ENCODE assay signal across 10 cellular contexts in the genomic region with DNA sequence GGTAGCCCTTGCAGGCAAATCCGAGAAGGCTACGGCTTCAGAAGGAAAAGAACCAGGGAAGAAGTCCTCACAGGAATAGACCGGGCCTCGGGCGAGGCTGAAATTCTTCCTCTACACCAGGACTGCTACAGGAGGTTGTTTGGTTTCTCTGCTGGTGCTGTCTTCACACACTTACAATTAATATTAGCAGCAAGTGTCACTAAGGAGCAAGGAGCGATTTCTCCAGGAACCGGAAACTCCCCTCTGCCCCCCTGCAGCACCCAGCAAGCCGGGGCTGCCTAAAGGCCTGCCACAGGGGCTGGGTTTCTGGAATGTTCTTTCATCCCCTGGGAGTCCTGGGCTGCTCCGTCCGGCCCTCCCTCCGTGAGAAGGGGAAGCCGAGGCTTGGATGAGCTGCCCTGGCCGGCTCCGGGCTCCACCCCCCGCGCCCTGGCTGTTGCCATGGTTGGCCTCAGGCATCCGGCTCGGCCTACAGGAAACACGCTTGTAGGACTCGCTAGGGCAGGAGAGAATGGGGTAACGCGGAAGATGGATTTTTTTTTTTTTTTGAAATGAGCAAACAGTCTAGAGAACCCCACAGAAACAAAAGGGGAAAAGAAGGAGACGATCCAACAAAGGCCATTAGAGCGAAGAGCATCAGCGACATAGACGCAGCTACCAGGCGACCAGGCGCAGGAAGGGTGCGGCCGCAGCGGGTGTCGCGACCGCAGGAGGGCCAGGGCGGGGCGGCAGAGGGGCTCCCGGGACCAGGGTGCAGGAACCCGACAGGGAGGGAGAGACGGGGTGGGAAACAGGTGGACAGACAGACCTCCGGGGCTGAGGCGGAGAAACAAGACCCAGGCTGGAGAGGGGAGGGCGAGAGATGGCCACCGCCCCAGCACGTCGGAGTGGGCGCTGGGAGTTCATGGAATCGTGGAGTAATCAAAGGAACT. TPM values are rescaled to one million over a fixed set of nuclear protein-coding genes. Genes with fewer than 3 reads are reported as not detected.
DNase-seq lines count a peak whose midpoint lies in the region; ATAC-seq and TF ChIP-seq lines count a peak whose summit lies in the region.
"Had no signal": no experiment of that assay in that cellular context is flagged by ENCODE, and none has a peak within 500 bp of the region (broad histone marks: within the 10 kb centered on the region; RNA-seq: fewer than 3 reads in every experiment).

No MANE protein-coding gene starts in this region.

- DNase-seq in DMS153 (lab: John Stamatoyannopoulos, UW) (peak; percentile 68), adrenal gland (peak in 6 of 7 donors; percentile 21 to 64 (median 36)), left kidney (ENCODE audit: low read depth, low spot score) (peak; percentile 88), NCI-H128 (lab: John Stamatoyannopoulos, UW; ENCODE audit: unreplicated experiment) (no peak), NOMO-1 treated with DMSO at 0.1 percent for 48 hours (lab: John Stamatoyannopoulos, UW; ENCODE audit: unreplicated experiment) (no peak)
- peak in 1 of 2 donors; percentile 61 for DNase-seq in stimulated activated effector memory CD8-positive, alpha-beta T cell treated with anti-CD3 and anti-CD28 coated beads, Interleukin-12 subunit alpha, Interleukin-12 subunit beta, amount 100 ng/mL, for 72 hours (ENCODE audit: low spot score in 2 of 2)

- H3K9me3 ChIP-seq in adrenal gland (replicated peaks in 1 of 3): no peaks in the 10 kb centered on the region

- H3K4me1 Mint-ChIP-seq in stimulated activated effector memory CD8-positive, alpha-beta T cell treated with anti-CD3 and anti-CD28 coated beads, Interleukin-12 subunit alpha, Interleukin-12 subunit beta, amount 100 ng/mL, for 72 hours: peaks cover 26% of the 10 kb centered on the region

- H3K27ac Mint-ChIP-seq in stimulated activated effector memory CD8-positive, alpha-beta T cell treated with anti-CD3 and anti-CD28 coated beads, Interleukin-12 subunit alpha, Interleukin-12 subunit beta, amount 100 ng/mL, for 72 hours: peak overlapping the region; percentile 91

- no peak for TF ChIP-seq CTCF in adrenal gland (IDR thresholded peaks at IDR 0.05)

- no peak for TF ChIP-seq POLR2A in adrenal gland (IDR thresholded peaks at IDR 0.05)

- H3K4me1 ChIP-seq in adrenal gland (replicated peaks in 1 of 2): no peaks in the 10 kb centered on the region

- WGBS in adrenal gland, 4 donors: 22 to 52% (median 29%) methylated on average over 41 to 47 of the region's 47 CpGs

- peaks cover 24% of the 10 kb centered on the region for H3K27me3 ChIP-seq in adrenal gland

- peak overlapping the region in 1 of 4 donors; percentile 26 for H3K4me3 ChIP-seq in adrenal gland

- peak overlapping the region; percentile 77 for H3K4me3 Mint-ChIP-seq in stimulated activated effector memory CD8-positive, alpha-beta T cell treated with anti-CD3 and anti-CD28 coated beads, Interleukin-12 subunit alpha, Interleukin-12 subunit beta, amount 100 ng/mL, for 72 hours

- H3K9me3 Mint-ChIP-seq in stimulated activated effector memory CD8-positive, alpha-beta T cell treated with anti-CD3 and anti-CD28 coated beads, Interleukin-12 subunit alpha, Interleukin-12 subunit beta, amount 100 ng/mL, for 72 hours: peaks cover 3% of the 10 kb centered on the region

- ATAC-seq in GM19397 (IDR thresholded peaks at IDR 0.05; ENCODE audit: unreplicated experiment) (peak; percentile 93), HG03457 (IDR thresholded peaks at IDR 0.05; ENCODE audit: unreplicated experiment) (peak; percentile 93)
- peak; percentile 83 for ATAC-seq in stimulated activated effector memory CD8-positive, alpha-beta T cell treated with anti-CD3 and anti-CD28 coated beads, Interleukin-12 subunit alpha, Interleukin-12 subunit beta, amount 100 ng/mL, for 72 hours

- H3K27ac ChIP-seq in adrenal gland: peak overlapping the region in 1 of 5 donors; percentile 27

- intact Hi-C loops in adrenal gland (cut with DNase I): no loop called here

- H3K36me3 ChIP-seq in adrenal gland (replicated peaks in 1 of 2): no peaks in the 10 kb centered on the region

- H3K36me3 Mint-ChIP-seq in stimulated activated effector memory CD8-positive, alpha-beta T cell treated with anti-CD3 and anti-CD28 coated beads, Interleukin-12 subunit alpha, Interleukin-12 subunit beta, amount 100 ng/mL, for 72 hours: no peaks in the 10 kb centered on the region

RNA-seq across cellular contexts. Expression of a gene that starts 33.0 kb away (rescaled TPM):
- under 1 TPM in 6 of 8 donors, not detected in 2; 0.08 to 0.42 (median 0.13) TPM for total RNA-seq in adrenal gland
- polyA plus RNA-seq in adrenal gland: under 1 TPM; 0.07 to 0.24 (median 0.13) TPM
- total RNA-seq: fibroblast of lung, HT1080 had no signal
- polyA plus RNA-seq: fibroblast of lung had no signal

RNA-seq across cellular contexts. Expression of a gene that starts 55.4 kb away (rescaled TPM):
- not detected for total RNA-seq in adrenal gland
- polyA plus RNA-seq in adrenal gland: not detected
- total RNA-seq: fibroblast of lung, HT1080 had no signal
- polyA plus RNA-seq: fibroblast of lung had no signal

Comparison
In these comparisons a context has a peak if more than half of its experiments do, and no peak if none do; other contexts are left out.
1. DNase-seq: peak in DMS153 (single experiment), adrenal gland (6 of 7) and left kidney (single experiment); none in NCI-H128 (single experiment) and NOMO-1 treated with DMSO at 0.1 percent for 48 hours (single experiment).
2. Peak in every context shown above with its lines, with median percentiles within 50 percentile points of each other: ATAC-seq.